ENCODE assay signal across 9 cellular contexts in the genomic region with DNA sequence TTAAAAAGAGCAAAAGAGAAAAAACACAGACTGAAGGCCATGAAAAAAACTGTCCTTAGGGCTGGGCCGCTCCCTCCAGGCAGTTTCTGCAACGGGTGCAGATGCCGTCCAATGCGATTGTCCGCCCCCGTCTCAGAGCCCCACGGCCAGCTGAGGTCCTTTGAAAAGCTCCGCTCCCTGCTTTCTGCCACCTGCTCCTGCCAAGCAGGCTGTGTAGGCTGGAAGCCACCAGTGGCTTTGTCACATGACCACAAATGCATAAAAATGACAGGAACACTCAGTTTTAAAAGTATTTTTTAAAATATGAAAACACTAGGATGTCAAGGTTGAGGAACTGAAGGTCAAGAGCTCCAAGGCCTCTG.
DNase-seq lines count a peak whose midpoint lies in the region; ATAC-seq and TF ChIP-seq lines count a peak whose summit lies in the region.
"Had no signal": no experiment of that assay in that cellular context is flagged by ENCODE, and none has a peak within 500 bp of the region (broad histone marks: within the 10 kb centered on the region; RNA-seq: fewer than 3 reads in every experiment).

No MANE protein-coding gene starts in this region.

- H3K4me3 Mint-ChIP-seq in activated CD8-positive, alpha-beta memory T cell treated with anti-CD3 and anti-CD28 coated beads, Interleukin-2, amount 10 ng/mL, durations not matched to agents 7 days and 5 days = no peak overlapping the region
- H3K4me3 Mint-ChIP-seq: CD4-positive, alpha-beta memory T cell had no signal

- peaks cover 41% of the 10 kb centered on the region for H3F3A ChIP-seq in SK-N-SH (replicated peaks; ENCODE audit: insufficient read depth)

- no peak overlapping the region for H3K9ac ChIP-seq in SK-N-SH
- peak overlapping the region; percentile 24 for H3K9ac ChIP-seq in adipocyte (ENCODE audit: low read length)
- no peak overlapping the region for H3K9ac ChIP-seq in liver (ENCODE audit: low read depth in 1 of 2, low read length in 2 of 2)

- peaks cover 36% of the 10 kb centered on the region for H3K79me2 ChIP-seq in SK-N-SH (ENCODE audit: insufficient read depth)

- H3K27me3 ChIP-seq in SK-N-SH (ENCODE audit: insufficient read depth) (no peaks in the 10 kb centered on the region), adipocyte (replicated peaks; ENCODE audit: control insufficient read depth, insufficient read depth, low read length) (no peaks in the 10 kb centered on the region), liver (ENCODE audit: control insufficient read depth in 4 of 4, insufficient read depth in 4 of 4, low read length in 3 of 4) (no peaks in the 10 kb centered on the region)

- H3K27ac ChIP-seq in SK-N-SH (ENCODE audit: low read depth in 2 of 2, low read length in 1 of 2) = peak overlapping the region; percentile 72 to 97; a peak in 3 of 4 replicates
- H3K27ac ChIP-seq in liver (ENCODE audit: low read depth in 1 of 2, low read length in 2 of 2) = peak overlapping the region in 1 of 2 donors; percentile 43
- H3K27ac ChIP-seq in temporal lobe (ENCODE audit: low read depth, low read length) = peak overlapping the region; percentile 82

- H3K27me3 Mint-ChIP-seq in activated CD8-positive, alpha-beta memory T cell treated with anti-CD3 and anti-CD28 coated beads, Interleukin-2, amount 10 ng/mL, durations not matched to agents 7 days and 5 days = no peaks in the 10 kb centered on the region
- H3K27me3 Mint-ChIP-seq: CD4-positive, alpha-beta memory T cell had no signal

- no peaks in the 10 kb centered on the region for H3K9me3 Mint-ChIP-seq in activated CD8-positive, alpha-beta memory T cell treated with anti-CD3 and anti-CD28 coated beads, Interleukin-2, amount 10 ng/mL, durations not matched to agents 7 days and 5 days (ENCODE audit: low read depth)
- H3K9me3 Mint-ChIP-seq: CD4-positive, alpha-beta memory T cell had no signal

- DNase-seq in SK-N-SH (no peak), adipocyte (ENCODE audit: low read depth) (no peak), GM13976 (ENCODE audit: low spot score) (no peak), HuH-7 (ENCODE audit: low spot score) (no peak)
- DNase-seq in activated CD8-positive, alpha-beta memory T cell treated with anti-CD3 and anti-CD28 coated beads, Interleukin-2, amount 10 ng/mL, durations not matched to agents 7 days and 5 days = no peak
- DNase-seq: CD4-positive, alpha-beta memory T cell had no signal

- peaks cover 22 to 57% of the 10 kb centered on the region in 2 experiments for H3K4me1 ChIP-seq in SK-N-SH (ENCODE audit: control insufficient read depth in 1 of 2, insufficient read depth in 2 of 2, low read depth in 1 of 2, low read length in 1 of 2)
- peaks cover 71% of the 10 kb centered on the region for H3K4me1 ChIP-seq in adipocyte (ENCODE audit: control insufficient read depth, insufficient read depth, low read length)
- no peaks in the 10 kb centered on the region for H3K4me1 ChIP-seq in liver (ENCODE audit: control insufficient read depth in 4 of 4, insufficient read depth in 4 of 4, low read length in 3 of 4)

- H3K9me3 ChIP-seq in SK-N-SH = no peaks in the 10 kb centered on the region
- H3K9me3 ChIP-seq in adipocyte (ENCODE audit: control insufficient read depth, low read length) = no peaks in the 10 kb centered on the region
- peaks cover 0 to 2% (median 0%) of the 10 kb centered on the region in 4 donors for H3K9me3 ChIP-seq in liver (ENCODE audit: control insufficient read depth in 4 of 4, low read length in 3 of 4)

- peaks cover 3 to 12% of the 10 kb centered on the region in 2 experiments for H3K36me3 ChIP-seq in SK-N-SH (replicated peaks in 1 of 2; ENCODE audit: control insufficient read depth in 1 of 2, insufficient read depth in 2 of 2, low read length in 1 of 2)
- H3K36me3 ChIP-seq in adipocyte (ENCODE audit: control insufficient read depth, insufficient read depth, low read length, severe bottlenecking) = no peaks in the 10 kb centered on the region
- H3K36me3 ChIP-seq in liver (ENCODE audit: control insufficient read depth in 4 of 4, insufficient read depth in 3 of 4, low read depth in 1 of 4, low read length in 3 of 4) = peaks cover 0 to 4% (median 0%) of the 10 kb centered on the region in 4 donors

- no peak overlapping the region for H3K4me2 ChIP-seq in SK-N-SH

- POLR2A ChIA-PET in SK-N-SH (lab: Yijun Ruan, JAX) = interaction anchor here (1.3 kb wide), 1 partner anchor 26 kb away, joined by 3 read pairs; no protein-coding TSS in a partner anchor

- 87% methylated on average over 8 of the region's 8 CpGs for WGBS in SK-N-SH (ENCODE audit: low lambda C conversion rate)
- WGBS in liver = 79% methylated on average over 8 of the region's 8 CpGs

- peaks cover 37% of the 10 kb centered on the region for H3K4me1 Mint-ChIP-seq in activated CD8-positive, alpha-beta memory T cell treated with anti-CD3 and anti-CD28 coated beads, Interleukin-2, amount 10 ng/mL, durations not matched to agents 7 days and 5 days

- TF ChIP-seq EP300 in SK-N-SH (IDR thresholded peaks at IDR 0.05; ENCODE audit: borderline replicate concordance in 1 of 2, low read depth in 1 of 2, low read length in 1 of 2) = no peak

- no peak for ATAC-seq in SK-N-SH treated with all-trans-retinoic acid at 6 μM for 48 hours
- no peak for ATAC-seq in activated CD8-positive, alpha-beta memory T cell treated with anti-CD3 and anti-CD28 coated beads, Interleukin-2, amount 10 ng/mL, durations not matched to agents 7 days and 5 days

- peaks cover 4% of the 10 kb centered on the region; the same call in 1 of the 2 replicates for H4K20me1 ChIP-seq in SK-N-SH (ENCODE audit: insufficient read depth)

- H3K4me3 ChIP-seq in SK-N-SH (ENCODE audit: low read depth in 2 of 2, low read length in 1 of 2) = no peak overlapping the region
- H3K4me3 ChIP-seq in adipocyte (ENCODE audit: low read length) = peak overlapping the region; percentile 3
- no peak overlapping the region for H3K4me3 ChIP-seq in liver (ENCODE audit: low read depth in 1 of 3, low read length in 3 of 3)

- TF ChIP-seq RAD21 in SK-N-SH (IDR thresholded peaks at IDR 0.05; ENCODE audit: low read length) (no peak), liver (IDR thresholded peaks at IDR 0.05) (no peak)

- in situ Hi-C loops in GM13976 (cut with MboI; ENCODE audit: low sequenced_read_pairs, unreplicated experiment) = no loop called here

- H3K27ac Mint-ChIP-seq in activated CD8-positive, alpha-beta memory T cell treated with anti-CD3 and anti-CD28 coated beads, Interleukin-2, amount 10 ng/mL, durations not matched to agents 7 days and 5 days = no peak overlapping the region

- H3K9me2 ChIP-seq in SK-N-SH = no peaks in the 10 kb centered on the region

- TF ChIP-seq CTCF in SK-N-SH (IDR thresholded peaks at IDR 0.05) (no peak), liver (IDR thresholded peaks at IDR 0.05; ENCODE audit: low read depth, low read length, missing input control) (no peak), GM13976 (IDR thresholded peaks at IDR 0.05; ENCODE audit: borderline replicate concordance, control extremely low read depth, extremely low read depth, insufficient read depth, missing control alignments) (no peak)

- peaks cover 13% of the 10 kb centered on the region for H3K36me3 Mint-ChIP-seq in activated CD8-positive, alpha-beta memory T cell treated with anti-CD3 and anti-CD28 coated beads, Interleukin-2, amount 10 ng/mL, durations not matched to agents 7 days and 5 days

- no peak overlapping the region for H2AFZ ChIP-seq in SK-N-SH (ENCODE audit: low read depth)

- CTCF ChIA-PET in SK-N-SH (lab: Yijun Ruan, JAX) = interaction anchor here (0.6 to 2.9 kb wide), 11 partner anchors 8 to 395 kb away, joined by 3 to 12 read pairs (median 4); no protein-coding TSS in a partner anchor
- CTCF ChIA-PET in activated CD8-positive, alpha-beta memory T cell treated with anti-CD3 and anti-CD28 coated beads, Interleukin-2, amount 10 ng/mL, durations not matched to agents 7 days and 5 days (lab: Charles Lee) = interaction anchor here (0.9 kb wide), 1 partner anchor 50 kb away, joined by 3 read pairs; no protein-coding TSS in a partner anchor

TF ChIP-seq in SK-N-SH, 30 proteins besides CTCF, POLR2A, EP300 and RAD21:
- no peak for TF ChIP-seq RFX5 (IDR thresholded peaks at IDR 0.05; ENCODE audit: low read length)
- no peak for TF ChIP-seq RCOR1 (IDR thresholded peaks at IDR 0.05; ENCODE audit: low read length)
- no peak for TF ChIP-seq TEAD4 (IDR thresholded peaks at IDR 0.05; ENCODE audit: borderline replicate concordance, insufficient read depth)
- no peak for TF ChIP-seq GATA2 (CRISPR knock-in tag; IDR thresholded peaks at IDR 0.05)
- TF ChIP-seq SIN3A (IDR thresholded peaks at IDR 0.05; ENCODE audit: borderline replicate concordance, low read depth, low read length) = no peak

TF ChIP-seq in SK-N-SH treated with all-trans-retinoic acid at 6 μM for 48 hours, 23 proteins besides CTCF, POLR2A, EP300 and RAD21 (continues in another document):
- no peak for TF ChIP-seq CSDC2 (CRISPR knock-in tag; IDR thresholded peaks at IDR 0.05)
- TF ChIP-seq TCF4 (CRISPR knock-in tag; IDR thresholded peaks at IDR 0.05; ENCODE audit: borderline replicate concordance) = no peak
- TF ChIP-seq ZNF70 (CRISPR knock-in tag; IDR thresholded peaks at IDR 0.05) = no peak
- no peak for TF ChIP-seq SNAI2 (CRISPR knock-in tag; IDR thresholded peaks at IDR 0.05)
- TF ChIP-seq ZNF8 (CRISPR knock-in tag; IDR thresholded peaks at IDR 0.05) = no peak
- TF ChIP-seq ZFP3 (CRISPR knock-in tag; IDR thresholded peaks at IDR 0.05) = no peak

TF ChIP-seq in liver, 16 proteins besides CTCF, POLR2A, EP300 and RAD21:
- TF ChIP-seq RXRA (IDR thresholded peaks at IDR 0.05) = peak; percentile 8 to 40
- TF ChIP-seq, protein P1, sequence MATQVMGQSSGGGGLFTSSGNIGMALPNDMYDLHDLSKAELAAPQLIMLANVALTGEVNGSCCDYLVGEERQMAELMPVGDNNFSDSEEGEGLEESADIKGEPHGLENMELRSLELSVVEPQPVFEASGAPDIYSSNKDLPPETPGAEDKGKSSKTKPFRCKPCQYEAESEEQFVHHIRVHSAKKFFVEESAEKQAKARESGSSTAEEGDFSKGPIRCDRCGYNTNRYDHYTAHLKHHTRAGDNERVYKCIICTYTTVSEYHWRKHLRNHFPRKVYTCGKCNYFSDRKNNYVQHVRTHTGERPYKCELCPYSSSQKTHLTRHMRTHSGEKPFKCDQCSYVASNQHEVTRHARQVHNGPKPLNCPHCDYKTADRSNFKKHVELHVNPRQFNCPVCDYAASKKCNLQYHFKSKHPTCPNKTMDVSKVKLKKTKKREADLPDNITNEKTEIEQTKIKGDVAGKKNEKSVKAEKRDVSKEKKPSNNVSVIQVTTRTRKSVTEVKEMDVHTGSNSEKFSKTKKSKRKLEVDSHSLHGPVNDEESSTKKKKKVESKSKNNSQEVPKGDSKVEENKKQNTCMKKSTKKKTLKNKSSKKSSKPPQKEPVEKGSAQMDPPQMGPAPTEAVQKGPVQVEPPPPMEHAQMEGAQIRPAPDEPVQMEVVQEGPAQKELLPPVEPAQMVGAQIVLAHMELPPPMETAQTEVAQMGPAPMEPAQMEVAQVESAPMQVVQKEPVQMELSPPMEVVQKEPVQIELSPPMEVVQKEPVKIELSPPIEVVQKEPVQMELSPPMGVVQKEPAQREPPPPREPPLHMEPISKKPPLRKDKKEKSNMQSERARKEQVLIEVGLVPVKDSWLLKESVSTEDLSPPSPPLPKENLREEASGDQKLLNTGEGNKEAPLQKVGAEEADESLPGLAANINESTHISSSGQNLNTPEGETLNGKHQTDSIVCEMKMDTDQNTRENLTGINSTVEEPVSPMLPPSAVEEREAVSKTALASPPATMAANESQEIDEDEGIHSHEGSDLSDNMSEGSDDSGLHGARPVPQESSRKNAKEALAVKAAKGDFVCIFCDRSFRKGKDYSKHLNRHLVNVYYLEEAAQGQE (IDR thresholded peaks at IDR 0.05) = no peak
